17 cellular contexts compared by ENCODE assay signal in genomic region chr5:172596638-172597231, GRCh38. TPM values are rescaled to one million over a fixed set of nuclear protein-coding genes. Genes with fewer than 3 reads are reported as not detected.
A peak's percentile ranks its signal among the peaks of the same experiment; 100 is the strongest.
DNase-seq lines count a peak whose midpoint lies in the region; ATAC-seq, FAIRE-seq and TF ChIP-seq lines count a peak whose summit lies in the region.
"Had no signal": no experiment of that assay in that cellular context is flagged by ENCODE, and none has a peak within 500 bp of the region (broad histone marks: within the 10 kb centered on the region; RNA-seq: fewer than 3 reads in every experiment).

No MANE protein-coding gene starts in this region.

- H4K8ac ChIP-seq in neuronal stem cell (ENCODE audit: low read depth, low read length), result peak overlapping the region; percentile 77

- peak overlapping the region; percentile 17 for H2BK15ac ChIP-seq in neuronal stem cell (ENCODE audit: low read length)

- POLR2A ChIA-PET in WTC11 (lab: Charles Lee), result no interaction called here
- POLR2A ChIA-PET in endothelial cell of umbilical vein (lab: Charles Lee), result no interaction called here

- peak overlapping the region; percentile 94 for H3K14ac ChIP-seq in neuronal stem cell (ENCODE audit: low read length)

- no peaks in the 10 kb centered on the region for H3K9me2 ChIP-seq in GM23338 (ENCODE audit: insufficient read depth)

- TF ChIP-seq CTCF in GM23338 (conservative IDR thresholded peaks at IDR 0.05; ENCODE audit: low read depth in 2 of 2), result no peak
- TF ChIP-seq CTCF in WTC11 (IDR thresholded peaks at IDR 0.05), result no peak
- TF ChIP-seq CTCF in endothelial cell of umbilical vein (IDR thresholded peaks at IDR 0.05; ENCODE audit: extremely low read depth in 1 of 2, insufficient read depth in 1 of 2, low read depth in 1 of 2, low read length in 2 of 2), result no peak

- H3K18ac ChIP-seq in neuronal stem cell (ENCODE audit: low read length), result no peak overlapping the region

- H3K4ac ChIP-seq in neuronal stem cell (ENCODE audit: low read length), result no peak overlapping the region

- no peak overlapping the region for H2AFZ ChIP-seq in GM23338
- no peak overlapping the region for H2AFZ ChIP-seq in endothelial cell of umbilical vein (ENCODE audit: low read depth, low read length)
- H2AFZ ChIP-seq in neuronal stem cell (ENCODE audit: low read length), result no peak overlapping the region

- H3K4me2 ChIP-seq in GM23338, result no peak overlapping the region
- no peak overlapping the region for H3K4me2 ChIP-seq in endothelial cell of umbilical vein (ENCODE audit: insufficient read depth, low read length)
- no peak overlapping the region for H3K4me2 ChIP-seq in neuronal stem cell (ENCODE audit: insufficient read depth, low read length, poor library complexity, severe bottlenecking)

- dilution Hi-C loops in endothelial cell of umbilical vein (cut with MboI; ENCODE audit: extremely low pct_ligation_motif_present, low sequenced_read_pairs), result no loop called here

- peak; percentile 55 for FAIRE-seq in endothelial cell of umbilical vein (lab: Jason Lieb, UNC)
- FAIRE-seq: RCC 7860 had no signal

- H3K36me3 ChIP-seq in GM23338 (ENCODE audit: insufficient read depth) (no peaks in the 10 kb centered on the region), endothelial cell of umbilical vein (ENCODE audit: control insufficient read depth in 2 of 2, extremely low read depth in 1 of 2, insufficient read depth in 2 of 2, low read length in 2 of 2) (no peaks in the 10 kb centered on the region), neuronal stem cell (replicated peaks in 1 of 2; ENCODE audit: control insufficient read depth in 2 of 2, insufficient read depth in 2 of 2, low read length in 2 of 2) (no peaks in the 10 kb centered on the region)

- H3K27me3 ChIP-seq in GM23338 (ENCODE audit: insufficient read depth) (no peaks in the 10 kb centered on the region), endothelial cell of umbilical vein (ENCODE audit: control insufficient read depth in 2 of 2, insufficient read depth in 2 of 2, low read length in 2 of 2) (no peaks in the 10 kb centered on the region), neuronal stem cell (ENCODE audit: control insufficient read depth in 3 of 3, insufficient read depth in 3 of 3, low read depth in 1 of 3, low read length in 3 of 3) (peaks cover 0 to 25% (median 0%) of the 10 kb centered on the region in 3 experiments)

- DNase-seq in GM23338 (ENCODE audit: low spot score) (no peak), WTC11 (ENCODE audit: low spot score) (no peak), endothelial cell of umbilical vein (ENCODE audit: low read depth, low spot score) (no peak), neuronal stem cell (ENCODE audit: low spot score) (no peak), NOMO-1 (lab: John Stamatoyannopoulos, UW; ENCODE audit: unreplicated experiment in 2 of 2) (no peak)
- no peak for DNase-seq in activated naive CD4-positive, alpha-beta T cell treated with anti-CD3 and anti-CD28 coated beads, Interleukin-2, amount 50 U/mL, for 72 hours (ENCODE audit: low spot score in 2 of 2)
- no peak for DNase-seq in stimulated activated CD4-positive, alpha-beta T cell treated with anti-CD3 and anti-CD28 coated beads, Interleukin-2, amount 100 ng/mL, for 24 hours
- DNase-seq: C1 segment of cervical spinal cord; DMS79; H9; MM.1S; NCI-H1092 treated with DMSO at 0.1 percent for 48 hours; NCI-H1694; NCI-H748 treated with DMSO at 0.1 percent for 48 hours; NK-92 treated with Interleukin-12 subunit alpha and Interleukin-12 subunit beta, amount 100 ng/mL, for 24 hours; Right ventricle myocardium superior had no signal

- H3K9ac ChIP-seq in endothelial cell of umbilical vein (replicated peaks; ENCODE audit: extremely low read depth, insufficient read depth, low read length) (no peak overlapping the region), neuronal stem cell (ENCODE audit: low read depth, low read length, poor library complexity) (peak overlapping the region; percentile 82)

- H3K79me2 ChIP-seq in GM23338 (replicated peaks; ENCODE audit: insufficient read depth) (no peaks in the 10 kb centered on the region), endothelial cell of umbilical vein (ENCODE audit: control insufficient read depth, insufficient read depth, low read length) (no peaks in the 10 kb centered on the region)

- H3K4me1 ChIP-seq in GM23338 (ENCODE audit: insufficient read depth), result no peaks in the 10 kb centered on the region
- H3K4me1 ChIP-seq in endothelial cell of umbilical vein (ENCODE audit: control insufficient read depth, extremely low read depth, insufficient read depth, low read length), result no peaks in the 10 kb centered on the region
- H3K4me1 ChIP-seq in neuronal stem cell (ENCODE audit: control insufficient read depth in 2 of 2, insufficient read depth in 1 of 2, low read depth in 1 of 2, low read length in 2 of 2), result peaks cover 0 to 3% of the 10 kb centered on the region in 2 donors

- H3K4me3 ChIP-seq in GM23338, result no peak overlapping the region
- no peak overlapping the region for H3K4me3 ChIP-seq in endothelial cell of umbilical vein (replicated peaks in 1 of 3; ENCODE audit: insufficient read depth in 1 of 3, low read depth in 1 of 3, low read length in 3 of 3)
- H3K4me3 ChIP-seq in neuronal stem cell (ENCODE audit: low read length in 2 of 2), result peak overlapping the region in 1 of 2 donors; percentile 74

- peak overlapping the region; percentile 36 for H2AK5ac ChIP-seq in neuronal stem cell (ENCODE audit: low read depth, low read length)

- peak overlapping the region; percentile 86 for H4K91ac ChIP-seq in neuronal stem cell (ENCODE audit: low read depth, low read length, poor library complexity)

- H4K20me1 ChIP-seq in GM23338 (replicated peaks; ENCODE audit: insufficient read depth) (no peaks in the 10 kb centered on the region), endothelial cell of umbilical vein (replicated peaks; ENCODE audit: control insufficient read depth, extremely low read depth, insufficient read depth, low read length) (no peaks in the 10 kb centered on the region)

- peak overlapping the region; percentile 67; the same call in 1 of the 2 replicates for H3K27ac Mint-ChIP-seq in GM23338
- peak overlapping the region; percentile 28; the same call in 1 of the 2 replicates for H3K27ac Mint-ChIP-seq in WTC11
- no peak overlapping the region for H3K27ac Mint-ChIP-seq in activated naive CD4-positive, alpha-beta T cell treated with anti-CD3 and anti-CD28 coated beads, Interleukin-2, amount 50 U/mL, for 72 hours
- H3K27ac Mint-ChIP-seq: H9 had no signal

- no peaks in the 10 kb centered on the region for H3K9me1 ChIP-seq in endothelial cell of umbilical vein (replicated peaks; ENCODE audit: control insufficient read depth, extremely low read depth, insufficient read depth, low read length)

- H3K27me3 Mint-ChIP-seq in GM23338 (ENCODE audit: insufficient read depth, low read depth, poor library complexity) (peaks cover 11% of the 10 kb centered on the region), WTC11 (ENCODE audit: low read depth) (peaks cover 3% of the 10 kb centered on the region; the same call in 1 of the 2 replicates)

- no peak overlapping the region for H3K27ac ChIP-seq in GM23338 (ENCODE audit: low read depth)
- H3K27ac ChIP-seq in endothelial cell of umbilical vein (ENCODE audit: insufficient read depth, low read depth, low read length), result no peak overlapping the region
- H3K27ac ChIP-seq in neuronal stem cell (replicated peaks; ENCODE audit: low read length), result no peak overlapping the region

- no peak for ATAC-seq in GM23338
- no peak for ATAC-seq in WTC11
- no peak for ATAC-seq in activated naive CD4-positive, alpha-beta T cell treated with anti-CD3 and anti-CD28 coated beads, Interleukin-2, amount 50 U/mL, for 72 hours

- WGBS in neuronal stem cell (ENCODE audit: extremely low coverage in 2 of 2, insufficient read length in 2 of 2, insufficient replicate concordance in 1 of 2), 2 donors, result 100% methylated on average over 6 of the region's 7 CpGs; no CpG with 5 or more reads in 1 of the 2 donors

- H3K36me3 Mint-ChIP-seq in GM23338 (ENCODE audit: low read depth) (no peaks in the 10 kb centered on the region), WTC11 (no peaks in the 10 kb centered on the region)
- no peaks in the 10 kb centered on the region for H3K36me3 Mint-ChIP-seq in activated naive CD4-positive, alpha-beta T cell treated with anti-CD3 and anti-CD28 coated beads, Interleukin-2, amount 50 U/mL, for 72 hours

- TF ChIP-seq POLR2A in endothelial cell of umbilical vein (IDR thresholded peaks at IDR 0.05; ENCODE audit: low read depth, low read length), result no peak

- H3K4me1 Mint-ChIP-seq in GM23338 (peaks cover 6% of the 10 kb centered on the region), WTC11 (no peaks in the 10 kb centered on the region)

- H3K23ac ChIP-seq in neuronal stem cell (ENCODE audit: low read depth, low read length, poor library complexity), result peak overlapping the region; percentile 82

- CTCF ChIA-PET in WTC11 (lab: Charles Lee), result no interaction called here
- CTCF ChIA-PET in endothelial cell of umbilical vein (lab: Charles Lee), result no interaction called here

- no peak overlapping the region for H2BK5ac ChIP-seq in neuronal stem cell (ENCODE audit: low read length)

- BruUV-seq in endothelial cell of umbilical vein (replicated peaks; lab: Mats Ljungman, UMichigan), result no TSS peak

- H3K9me3 Mint-ChIP-seq in GM23338 (no peaks in the 10 kb centered on the region), WTC11 (no peaks in the 10 kb centered on the region)
- peaks cover 0 to 10% of the 10 kb centered on the region in 2 donors for H3K9me3 Mint-ChIP-seq in activated naive CD4-positive, alpha-beta T cell treated with anti-CD3 and anti-CD28 coated beads, Interleukin-2, amount 50 U/mL, for 72 hours
- H3K9me3 Mint-ChIP-seq: H9 had no signal

- H3F3A ChIP-seq in GM23338 (replicated peaks; ENCODE audit: low read depth), result no peaks in the 10 kb centered on the region

- intact Hi-C loops in endothelial cell of umbilical vein (cut with micrococcal nuclease), result no loop called here

- H3K4me3 Mint-ChIP-seq in GM23338 (no peak overlapping the region), WTC11 (no peak overlapping the region)
- H3K4me3 Mint-ChIP-seq: H9 had no signal

- peaks cover 3% of the 10 kb centered on the region for H3K79me1 ChIP-seq in neuronal stem cell (ENCODE audit: low read depth, low read length)

- H2BK120ac ChIP-seq in neuronal stem cell (ENCODE audit: low read depth, low read length), result no peak overlapping the region

- H2BK12ac ChIP-seq in neuronal stem cell (ENCODE audit: low read length), result peak overlapping the region; percentile 94

- H3K9me3 ChIP-seq in endothelial cell of umbilical vein (replicated peaks; ENCODE audit: control insufficient read depth, insufficient read depth, low read length) (no peaks in the 10 kb centered on the region), neuronal stem cell (replicated peaks in 1 of 2; ENCODE audit: control insufficient read depth in 2 of 2, insufficient read depth in 1 of 2, low read depth in 1 of 2, low read length in 2 of 2) (no peaks in the 10 kb centered on the region)

RNA-seq across cellular contexts. Expression of gene NEURL1B, which starts 44.3 kb away (rescaled TPM):
- 11.4 and 13.3 TPM in 2 replicates for total RNA-seq in GM23338 (2014; rRNA removed; shearing (Covaris generic))
- polyA plus RNA-seq in GM23338 (2016; fragmentation: Nextera tagmentation; extraction: Ambion mirVana), result 1.9 and 2.1 TPM in 2 replicates
- 6.1 to 9.8 TPM (median 6.6 TPM) in 3 replicates for total RNA-seq in WTC11 (2021)
- 0.90 and 1.6 TPM in 2 replicates for total RNA-seq in endothelial cell of umbilical vein
- 0.40 and 0.44 TPM in 2 replicates for polyA plus RNA-seq in endothelial cell of umbilical vein
- 0.35 and 0.63 TPM in 2 replicates for polyA plus RNA-seq in endothelial cell of umbilical vein (2011; cell fraction: cytosol; rRNA removed)
- 1.1 and 1.6 TPM in 2 replicates for polyA plus RNA-seq in endothelial cell of umbilical vein (2011; cell fraction: nucleus; rRNA removed)
- 0.24 and 0.25 TPM in 2 replicates for polyA plus RNA-seq in endothelial cell of umbilical vein (2012)
- 0.45 and 0.90 TPM in 2 replicates for polyA minus RNA-seq in endothelial cell of umbilical vein
- 1.2 TPM for polyA minus RNA-seq in endothelial cell of umbilical vein (2011; cell fraction: cytosol; rRNA and poly(A)+ RNA removed)
- 0.43 and 0.77 TPM in 2 replicates for polyA minus RNA-seq in endothelial cell of umbilical vein (2011; cell fraction: nucleus; rRNA and poly(A)+ RNA removed)
- polyA plus RNA-seq in neuronal stem cell (2013, experiment 1 of 2), result 8.1 TPM
- 8.2 TPM for polyA plus RNA-seq in neuronal stem cell (2013, experiment 2 of 2)
- 1 to 10 TPM in 1 of 2 donors, under 1 TPM in 1; 0.23 to 1.4 TPM for total RNA-seq in activated naive CD4-positive, alpha-beta T cell treated with anti-CD3 and anti-CD28 coated beads, Interleukin-2, amount 50 U/mL, for 72 hours

Comparison
In these comparisons a context has a peak if more than half of its experiments do, and no peak if none do; other contexts are left out.
1. H3K27ac Mint-ChIP-seq: peak in GM23338 (single experiment) and WTC11 (single experiment); none in activated naive CD4-positive, alpha-beta T cell treated with anti-CD3 and anti-CD28 coated beads, Interleukin-2, amount 50 U/mL, for 72 hours (0 of 2).